ENCODE assay signal across 8 cellular contexts in genomic region chr3:111069974-111070751, GRCh38. TPM values are rescaled to one million over a fixed set of nuclear protein-coding genes. Genes with fewer than 3 reads are reported as not detected.
DNase-seq lines count a peak whose midpoint lies in the region; ATAC-seq and TF ChIP-seq lines count a peak whose summit lies in the region.

No MANE protein-coding gene starts in this region.

- TF ChIP-seq CTCF in esophagus muscularis mucosa (IDR thresholded peaks at IDR 0.05): no peak

- WGBS in esophagus muscularis mucosa: 6% methylated on average over 21 of the region's 24 CpGs

- peak overlapping the region; percentile 68 to 93 (median 80) for H3K4me3 ChIP-seq in esophagus muscularis mucosa
- H3K4me3 ChIP-seq in naive thymus-derived CD4-positive, alpha-beta T cell (ENCODE audit: low read length): peak overlapping the region; percentile 69

- no peaks in the 10 kb centered on the region for H3K36me3 Mint-ChIP-seq in naive thymus-derived CD4-positive, alpha-beta T cell

- DNase-seq in D341Med (ENCODE audit: low spot score): peak; percentile 28
- peak; percentile 39 for DNase-seq in SK-N-DZ (ENCODE audit: low spot score)
- no peak for DNase-seq in esophagus muscularis mucosa (ENCODE audit: extremely low spot score)
- peak in 4 of 9 donors; percentile 6 to 20 (median 13) for DNase-seq in naive thymus-derived CD4-positive, alpha-beta T cell
- DNase-seq in SW 1271 (lab: John Stamatoyannopoulos, UW): no peak
- no peak for DNase-seq in activated CD4-positive, CD25-positive, alpha-beta regulatory T cell (lab: John Stamatoyannopoulos, UW)
- DNase-seq in posterior vena cava (ENCODE audit: low spot score): no peak
- DNase-seq in UCSD-AML1 (lab: John Stamatoyannopoulos, UW; ENCODE audit: unreplicated experiment): no peak

- no peaks in the 10 kb centered on the region for H3K9me3 ChIP-seq in esophagus muscularis mucosa
- H3K9me3 ChIP-seq in naive thymus-derived CD4-positive, alpha-beta T cell (ENCODE audit: control insufficient read depth in 2 of 3, low read length in 3 of 3): no peaks in the 10 kb centered on the region

- peaks cover 16 to 38% (median 36%) of the 10 kb centered on the region in 4 donors for H3K4me1 ChIP-seq in esophagus muscularis mucosa
- H3K4me1 ChIP-seq in naive thymus-derived CD4-positive, alpha-beta T cell (ENCODE audit: control insufficient read depth in 2 of 2, insufficient read depth in 2 of 2, low read length in 2 of 2): peaks cover 9% of the 10 kb centered on the region in 2 donors

- peak overlapping the region; percentile 63 to 91 (median 87) for H3K27ac Mint-ChIP-seq in naive thymus-derived CD4-positive, alpha-beta T cell

- no peaks in the 10 kb centered on the region for H3K27me3 ChIP-seq in esophagus muscularis mucosa
- peaks cover 0 to 6% of the 10 kb centered on the region in 2 donors for H3K27me3 ChIP-seq in naive thymus-derived CD4-positive, alpha-beta T cell (ENCODE audit: control insufficient read depth in 2 of 2, insufficient read depth in 2 of 2, low read length in 2 of 2)

- POLR2A ChIA-PET in naive thymus-derived CD4-positive, alpha-beta T cell (lab: Charles Lee): no interaction called here

- ATAC-seq in naive thymus-derived CD4-positive, alpha-beta T cell: no peak

- CTCF ChIA-PET in naive thymus-derived CD4-positive, alpha-beta T cell (lab: Charles Lee): interaction anchor here (0.5 kb wide), 1 partner anchor 273 kb away, joined by 4 read pairs; no protein-coding TSS in a partner anchor

- intact Hi-C loops in esophagus muscularis mucosa (cut with DNase I) (no loop called here), posterior vena cava (cut with DNase I) (no loop called here)
- intact Hi-C loops in naive thymus-derived CD4-positive, alpha-beta T cell (cut with micrococcal nuclease): loop anchor here (2.0 to 10.0 kb wide), 14 partner anchors 169 to 1492 kb away; partner anchors contain the start of genes ABHD10 (in 2 of the 2), ATG3 (in 1 of the 2), C3orf52 (in 1 of the 2) and CD96 (in 1 of the 2)

- no peak for TF ChIP-seq POLR2A in esophagus muscularis mucosa (IDR thresholded peaks at IDR 0.05; ENCODE audit: low read depth)

- H3K9me3 Mint-ChIP-seq in naive thymus-derived CD4-positive, alpha-beta T cell: no peaks in the 10 kb centered on the region

- peak overlapping the region; percentile 86 to 98 (median 94) for H3K4me3 Mint-ChIP-seq in naive thymus-derived CD4-positive, alpha-beta T cell

- no peak for TF ChIP-seq EP300 in esophagus muscularis mucosa (IDR thresholded peaks at IDR 0.05)

- H3K27ac ChIP-seq in esophagus muscularis mucosa (replicated peaks in 1 of 4): peak overlapping the region; percentile 93 to 97 (median 95)
- H3K27ac ChIP-seq in naive thymus-derived CD4-positive, alpha-beta T cell (ENCODE audit: low read depth, low read length): peak overlapping the region; percentile 1

- H3K27me3 Mint-ChIP-seq in naive thymus-derived CD4-positive, alpha-beta T cell: peaks cover 21 to 54% (median 26%) of the 10 kb centered on the region in 5 donors

- no peaks in the 10 kb centered on the region for H3K36me3 ChIP-seq in esophagus muscularis mucosa
- no peaks in the 10 kb centered on the region for H3K36me3 ChIP-seq in naive thymus-derived CD4-positive, alpha-beta T cell (ENCODE audit: control insufficient read depth in 2 of 3, insufficient read depth in 3 of 3, low read length in 3 of 3)

- peaks cover 24 to 33% (median 26%) of the 10 kb centered on the region in 7 donors for H3K4me1 Mint-ChIP-seq in naive thymus-derived CD4-positive, alpha-beta T cell

RNA-seq across cellular contexts. Expression of gene NECTIN3, which starts 1.5 kb away (rescaled TPM):
- 10.8 and 14.0 TPM in 2 replicates for polyA plus RNA-seq in SK-N-DZ (2014; cell fraction: cytosol; rRNA removed)
- 6.9 and 8.5 TPM in 2 replicates for polyA plus RNA-seq in SK-N-DZ (2014; cell fraction: nucleus; rRNA removed)
- total RNA-seq in esophagus muscularis mucosa (10 to 100 TPM; 24.9 to 30.1 (median 26.7) TPM), posterior vena cava (10 to 100 TPM; 21.0 to 21.8 TPM)
- 1 to 10 TPM; 2.4 to 7.2 (median 4.6) TPM for total RNA-seq in naive thymus-derived CD4-positive, alpha-beta T cell
- polyA plus RNA-seq in naive thymus-derived CD4-positive, alpha-beta T cell: under 1 TPM; 0.66 to 0.98 TPM

Comparison
In these comparisons a context has a peak if more than half of its experiments do, and no peak if none do; other contexts are left out.
1. DNase-seq: peak in D341Med (single experiment) and SK-N-DZ (single experiment); none in esophagus muscularis mucosa (single experiment), SW 1271 (0 of 2), activated CD4-positive, CD25-positive, alpha-beta regulatory T cell (0 of 4), posterior vena cava (single experiment) and UCSD-AML1 (single experiment).
2. intact Hi-C loops: an anchor here in naive thymus-derived CD4-positive, alpha-beta T cell (2.0 to 10.0 kb wide); none called in esophagus muscularis mucosa and posterior vena cava.